Comparison of ENCODE assay signal across 8 cellular contexts in the genomic region with DNA sequence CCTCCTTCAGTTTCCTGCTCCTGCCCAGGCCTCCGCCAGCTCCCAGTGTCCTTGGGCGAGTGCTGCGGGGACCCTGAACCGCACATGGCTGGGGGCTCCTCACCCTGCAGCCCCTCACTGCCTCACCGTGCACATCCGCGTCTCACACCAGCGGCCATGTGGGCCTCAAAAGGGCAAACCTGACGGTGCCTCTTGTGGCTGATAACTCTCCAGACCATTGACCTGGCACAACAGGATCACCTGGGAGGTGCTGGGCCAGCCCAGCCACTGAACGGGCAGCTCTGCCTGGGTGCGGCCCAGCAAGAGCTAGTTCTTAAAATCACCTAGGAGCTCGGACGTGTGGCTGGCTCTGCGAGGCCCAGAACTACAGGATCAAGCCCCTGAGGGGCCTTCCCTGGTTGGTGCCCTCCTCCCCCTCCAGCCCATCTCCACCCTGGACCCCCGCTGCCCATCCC. TPM values are rescaled to one million over a fixed set of nuclear protein-coding genes. Genes with fewer than 3 reads are reported as not detected.
DNase-seq lines count a peak whose midpoint lies in the region; ATAC-seq, FAIRE-seq and TF ChIP-seq lines count a peak whose summit lies in the region.

No MANE protein-coding gene starts in this region.

- H3K18ac ChIP-seq in H1 (ENCODE audit: extremely low read depth, low read length): peak overlapping the region; percentile 78

- H3K79me2 ChIP-seq in H1 (ENCODE audit: control insufficient read depth in 1 of 2, insufficient read depth in 2 of 2, low read length in 2 of 2) (no peaks in the 10 kb centered on the region), Karpas-422 (ENCODE audit: low read length) (no peaks in the 10 kb centered on the region)

- ATAC-seq in RWPE2 (ENCODE audit: low read depth): no peak; the same call in 2 of the 3 replicates

- no peaks in the 10 kb centered on the region for H3K27me3 ChIP-seq in RWPE2 (ENCODE audit: insufficient read depth, poor library complexity, severe bottlenecking)
- 0 out of 7 replicates have a peak, but pooled peaks cover 0 to 2% (median 0%) of the 10 kb centered on the region in 4 experiments for H3K27me3 ChIP-seq in H1 (replicated peaks in 1 of 4; ENCODE audit: control insufficient read depth in 3 of 4, extremely low read depth in 1 of 4, insufficient read depth in 3 of 4, low read length in 3 of 4)
- H3K27me3 ChIP-seq in Karpas-422 (ENCODE audit: low read length): no peaks in the 10 kb centered on the region

- H2AK5ac ChIP-seq in H1 (ENCODE audit: low read depth, low read length): 0 out of 2 replicates have a peak overlapping the region, but pooled peaks have one; percentile 86

- H3K36me3 ChIP-seq in RWPE2 (ENCODE audit: low read depth) (no peaks in the 10 kb centered on the region), H1 (ENCODE audit: control insufficient read depth in 2 of 4, insufficient read depth in 4 of 4, low read length in 3 of 4) (no peaks in the 10 kb centered on the region), Karpas-422 (ENCODE audit: insufficient read depth, low read length) (no peaks in the 10 kb centered on the region)

- H3K27ac Mint-ChIP-seq in progenitor cell of endocrine pancreas: peak overlapping the region; percentile 99

- peak overlapping the region; percentile 93 for H2BK5ac ChIP-seq in H1 (ENCODE audit: low read depth, low read length)

- H3K27ac ChIP-seq in RWPE2 (ENCODE audit: poor library complexity, severe bottlenecking) (peak overlapping the region; percentile 48), H1 (ENCODE audit: low read depth, low read length) (no peak overlapping the region), Karpas-422 (ENCODE audit: low read length) (no peak overlapping the region)

- POLR2A ChIA-PET in H1 (lab: Charles Lee; ENCODE audit: partially characterized antibody): interaction anchor here (1.1 to 1.5 kb wide), 6 partner anchors 9 to 27 kb away, joined by 3 to 7 read pairs (median 4); partner anchors contain the start of gene BLOC1S4

- peak overlapping the region; percentile 65; the same call in 1 of the 2 replicates for H4K8ac ChIP-seq in H1 (ENCODE audit: extremely low read depth, insufficient read depth, low read length)

- no peak overlapping the region for H2AFZ ChIP-seq in H1 (ENCODE audit: low read length)
- no peak overlapping the region for H2AFZ ChIP-seq in Karpas-422 (ENCODE audit: low read length)

- H3K23me2 ChIP-seq in H1 (ENCODE audit: low read depth, low read length): no peaks in the 10 kb centered on the region; the same call in 1 of the 2 replicates

- H3K9me3 Mint-ChIP-seq in progenitor cell of endocrine pancreas (ENCODE audit: low read depth): no peaks in the 10 kb centered on the region

- H3K4me2 ChIP-seq in H1 (ENCODE audit: insufficient read depth in 1 of 2, low read depth in 2 of 2, low read length in 2 of 2): 0 out of 4 replicates have a peak overlapping the region, but pooled peaks of 1 of the 2 experiments have one; percentile 13
- H3K4me2 ChIP-seq in Karpas-422 (ENCODE audit: low read depth, low read length, poor library complexity, severe bottlenecking): no peak overlapping the region

- H3K4me3 Mint-ChIP-seq in progenitor cell of endocrine pancreas (ENCODE audit: low read depth): no peak overlapping the region

- peak; percentile 87 for DNase-seq in DMS53 (lab: John Stamatoyannopoulos, UW)
- no peak for DNase-seq in RWPE2 (ENCODE audit: low spot score)
- DNase-seq in H1 (ENCODE audit: low read depth in 1 of 2, low spot score in 2 of 2): peak in 1 of 2 experiments; percentile 53
- no peak for DNase-seq in progenitor cell of endocrine pancreas (ENCODE audit: low spot score, unreplicated experiment)
- DNase-seq in Karpas-422: no peak
- DNase-seq in stimulated activated CD4-positive, alpha-beta T cell treated with anti-CD3 and anti-CD28 coated beads, Interleukin-12 subunit alpha, Interleukin-12 subunit beta, amount 100 ng/mL, for 4 hours: no peak
- no peak for DNase-seq in activated CD4-positive, CD25-positive, alpha-beta regulatory T cell treated with anti-CD3 and anti-CD28 coated beads, Interleukin-2, amount 50 U/mL, for 72 hours
- no peak for DNase-seq in activated CD4-positive, CD25-positive, alpha-beta regulatory T cell (lab: John Stamatoyannopoulos, UW)

- H3K9ac ChIP-seq in H1 (replicated peaks in 1 of 4; ENCODE audit: extremely low read depth in 1 of 4, low read depth in 3 of 4, low read length in 3 of 4) (no peak overlapping the region; a peak in 2 of 7 replicates), Karpas-422 (ENCODE audit: low read length) (no peak overlapping the region)

- no peak overlapping the region for H3K14ac ChIP-seq in H1 (ENCODE audit: insufficient read length)

- WGBS in H1 (ENCODE audit: extremely low coverage in 1 of 2, insufficient coverage in 1 of 2, insufficient read length in 1 of 2, insufficient replicate concordance in 2 of 2, low coverage in 1 of 2, low lambda C conversion rate in 2 of 2, missing lambda C conversion rate in 1 of 2), 2 experiments: 85% methylated on average over 13 of the region's 15 CpGs; no CpG with 5 or more reads in 1 of the 2 experiments

- peak overlapping the region; percentile 95 for H2BK15ac ChIP-seq in H1 (ENCODE audit: low read length)

- peaks cover 39% of the 10 kb centered on the region for H3K4me1 Mint-ChIP-seq in progenitor cell of endocrine pancreas (ENCODE audit: low read depth)

- peaks cover 4% of the 10 kb centered on the region for H3K79me1 ChIP-seq in H1 (ENCODE audit: low read depth, low read length)

- peak overlapping the region; percentile 98 for H2BK12ac ChIP-seq in H1 (ENCODE audit: low read depth, low read length)

- H3K9me2 ChIP-seq in Karpas-422 (replicated peaks; ENCODE audit: insufficient read depth, low read length): no peaks in the 10 kb centered on the region

- H3K4me3 ChIP-seq in RWPE2 (ENCODE audit: severe bottlenecking) (no peak overlapping the region), H1 (ENCODE audit: extremely low read depth in 1 of 4, insufficient read depth in 2 of 4, low read depth in 3 of 4, low read length in 4 of 4) (no peak overlapping the region), Karpas-422 (ENCODE audit: low read length) (no peak overlapping the region)

- peak overlapping the region; percentile 92 for H4K91ac ChIP-seq in H1 (replicated peaks; ENCODE audit: insufficient read length, low read length)

- H3K4me1 ChIP-seq in RWPE2 (ENCODE audit: insufficient read depth, poor library complexity, severe bottlenecking) (peaks cover 14% of the 10 kb centered on the region), H1 (replicated peaks in 1 of 4; ENCODE audit: control insufficient read depth in 3 of 4, insufficient read depth in 4 of 4, low read length in 3 of 4) (peaks cover 0 to 20% (median 16%) of the 10 kb centered on the region in 4 experiments; a peak in 6 of 7 replicates), Karpas-422 (ENCODE audit: low read length) (no peaks in the 10 kb centered on the region)

- H3K9me3 ChIP-seq in RWPE2 (ENCODE audit: severe bottlenecking): no peaks in the 10 kb centered on the region
- H3K9me3 ChIP-seq in H1 (ENCODE audit: insufficient read depth in 2 of 2, low read depth in 1 of 2, low read length in 1 of 2): peaks cover 0 to 4% of the 10 kb centered on the region in 2 experiments; a peak in 2 of 4 replicates
- no peaks in the 10 kb centered on the region for H3K9me3 ChIP-seq in Karpas-422 (ENCODE audit: low read length)

- peak overlapping the region; percentile 80 for H2BK20ac ChIP-seq in H1 (ENCODE audit: low read length)

- TF ChIP-seq CTCF in RWPE2 (IDR thresholded peaks at IDR 0.05; ENCODE audit: poor library complexity, severe bottlenecking) (no peak), H1 (IDR thresholded peaks at IDR 0.05; ENCODE audit: control extremely low read depth in 1 of 3, insufficient read depth in 1 of 3, low read depth in 1 of 3, low read length in 3 of 3) (no peak), progenitor cell of endocrine pancreas (IDR thresholded peaks at IDR 0.05; ENCODE audit: unreplicated experiment) (no peak)

- no peak for FAIRE-seq in H1 (lab: Jason Lieb, UNC)

- no peak for TF ChIP-seq POLR2A in H1 (IDR thresholded peaks at IDR 0.05; ENCODE audit: control extremely low read depth in 1 of 2, low read depth in 2 of 2, low read length in 2 of 2)

- H4K5ac ChIP-seq in H1 (ENCODE audit: insufficient read length, low read depth, low read length): no peak overlapping the region

- H3K36me3 Mint-ChIP-seq in progenitor cell of endocrine pancreas (ENCODE audit: insufficient read depth): peaks cover 2% of the 10 kb centered on the region

- no peak for TF ChIP-seq EP300 in H1 (IDR thresholded peaks at IDR 0.05; ENCODE audit: borderline replicate concordance in 1 of 2, low read depth in 2 of 2, low read length in 2 of 2)

- H3K23ac ChIP-seq in H1 (ENCODE audit: insufficient read length): no peak overlapping the region

- H4K20me1 ChIP-seq in H1 (replicated peaks in 1 of 2; ENCODE audit: control insufficient read depth in 1 of 2, insufficient read depth in 2 of 2, low read length in 2 of 2): peaks cover 0 to 2% of the 10 kb centered on the region in 2 experiments
- H4K20me1 ChIP-seq in Karpas-422 (ENCODE audit: insufficient read depth, low read depth, low read length): no peaks in the 10 kb centered on the region

- peak overlapping the region; percentile 18 for H2BK120ac ChIP-seq in H1 (replicated peaks; ENCODE audit: low read depth, low read length)

- no peaks in the 10 kb centered on the region for H3K27me3 Mint-ChIP-seq in progenitor cell of endocrine pancreas

- peak overlapping the region; percentile 65 for H3K4ac ChIP-seq in H1 (replicated peaks; ENCODE audit: insufficient read length, low read depth, low read length)

- CTCF ChIA-PET in H1 (lab: Charles Lee; ENCODE audit: partially characterized antibody): interaction anchor here (0.8 to 6.6 kb wide), 10 partner anchors 9 to 468 kb away, joined by 3 to 59 read pairs (median 4); partner anchors contain the start of gene BLOC1S4

- no peak overlapping the region for H3K56ac ChIP-seq in H1 (replicated peaks; ENCODE audit: insufficient read length, low read depth, low read length)

- TF ChIP-seq RAD21 in H1 (IDR thresholded peaks at IDR 0.05 in 1 of 2, conservative IDR thresholded peaks at IDR 0.05 in 1 of 2; ENCODE audit: low read depth in 2 of 2, low read length in 2 of 2): no peak

RNA-seq across cellular contexts. Expression of gene S100P, which starts 4.1 kb away (rescaled TPM):
- total RNA-seq in H1 (2021; fragmentation: NEBNext Ultra II Directional; extraction: Animal tissue kit (Norgen Biotek cat#: 25700)): not detected in 2 replicates
- not detected in 2 replicates for polyA plus RNA-seq in H1 (2011; rRNA removed)
- polyA plus RNA-seq in H1 (2011; cell fraction: cytosol; rRNA removed): not detected
- 0.14 TPM for polyA plus RNA-seq in H1 (2011; cell fraction: nucleus; rRNA removed)
- 0.58 TPM in 1 of 4 replicates, not detected in the others for polyA plus RNA-seq in H1 (2012, experiment 1 of 2)
- polyA plus RNA-seq in H1 (2012, experiment 2 of 2): not detected
- not detected for polyA plus RNA-seq in H1 (2013, experiment 1 of 2)
- not detected for polyA plus RNA-seq in H1 (2013, experiment 2 of 2)
- not detected in 2 replicates for polyA minus RNA-seq in H1 (2011; rRNA and poly(A)+ RNA removed)
- 12.6 TPM for polyA minus RNA-seq in H1 (2011; cell fraction: cytosol; rRNA and poly(A)+ RNA removed)
- 5.8 TPM for polyA minus RNA-seq in H1 (2011; cell fraction: nucleus; rRNA and poly(A)+ RNA removed)
- 1.3 and 3.5 TPM in 2 replicates for total RNA-seq in progenitor cell of endocrine pancreas
- not detected in 2 replicates for total RNA-seq in Karpas-422 (2014; rRNA removed; shearing (Covaris generic); ENCODE audit: low replicate concordance)

RNA-seq across cellular contexts. Expression of gene MRFAP1L1, which starts 20.1 kb away (rescaled TPM):
- 54.3 TPM in 2 replicates for total RNA-seq in H1 (2021; fragmentation: NEBNext Ultra II Directional; extraction: Animal tissue kit (Norgen Biotek cat#: 25700))
- polyA plus RNA-seq in H1 (2011; rRNA removed): 21.3 and 26.8 TPM in 2 replicates
- 74.6 TPM for polyA plus RNA-seq in H1 (2011; cell fraction: cytosol; rRNA removed)
- 16.7 TPM for polyA plus RNA-seq in H1 (2011; cell fraction: nucleus; rRNA removed)
- 53.6 to 74.9 TPM (median 57.3 TPM) in 4 replicates for polyA plus RNA-seq in H1 (2012, experiment 1 of 2)
- polyA plus RNA-seq in H1 (2012, experiment 2 of 2): 9.4 TPM
- 38.8 TPM for polyA plus RNA-seq in H1 (2013, experiment 1 of 2)
- polyA plus RNA-seq in H1 (2013, experiment 2 of 2): 41.0 TPM
- 9.8 and 12.3 TPM in 2 replicates for polyA minus RNA-seq in H1 (2011; rRNA and poly(A)+ RNA removed)
- 15.9 TPM for polyA minus RNA-seq in H1 (2011; cell fraction: cytosol; rRNA and poly(A)+ RNA removed)
- polyA minus RNA-seq in H1 (2011; cell fraction: nucleus; rRNA and poly(A)+ RNA removed): 11.4 TPM
- 64.9 and 69.3 TPM in 2 replicates for total RNA-seq in progenitor cell of endocrine pancreas
- 41.9 and 62.3 TPM in 2 replicates for total RNA-seq in Karpas-422 (2014; rRNA removed; shearing (Covaris generic); ENCODE audit: low replicate concordance)

RNA-seq across cellular contexts. Expression of gene BLOC1S4, which starts 26.4 kb away (rescaled TPM):
- 19.1 and 20.5 TPM in 2 replicates for total RNA-seq in H1 (2021; fragmentation: NEBNext Ultra II Directional; extraction: Animal tissue kit (Norgen Biotek cat#: 25700))
- 26.6 and 27.8 TPM in 2 replicates for polyA plus RNA-seq in H1 (2011; rRNA removed)
- polyA plus RNA-seq in H1 (2011; cell fraction: cytosol; rRNA removed): 29.7 TPM
- 12.4 TPM for polyA plus RNA-seq in H1 (2011; cell fraction: nucleus; rRNA removed)
- polyA plus RNA-seq in H1 (2012, experiment 1 of 2): 13.3 to 16.7 TPM (median 16.1 TPM) in 4 replicates
- 17.3 TPM for polyA plus RNA-seq in H1 (2012, experiment 2 of 2)
- 16.3 TPM for polyA plus RNA-seq in H1 (2013, experiment 1 of 2)
- 15.6 TPM for polyA plus RNA-seq in H1 (2013, experiment 2 of 2)
- 4.3 and 5.2 TPM in 2 replicates for polyA minus RNA-seq in H1 (2011; rRNA and poly(A)+ RNA removed)
- polyA minus RNA-seq in H1 (2011; cell fraction: cytosol; rRNA and poly(A)+ RNA removed): 11.3 TPM
- polyA minus RNA-seq in H1 (2011; cell fraction: nucleus; rRNA and poly(A)+ RNA removed): 9.9 TPM
- 18.8 and 20.0 TPM in 2 replicates for total RNA-seq in progenitor cell of endocrine pancreas
- total RNA-seq in Karpas-422 (2014; rRNA removed; shearing (Covaris generic); ENCODE audit: low replicate concordance): 13.9 and 29.1 TPM in 2 replicates

RNA-seq across cellular contexts. Expression of gene MRFAP1, which starts 49.0 kb away (rescaled TPM):
- 307 and 313 TPM in 2 replicates for total RNA-seq in H1 (2021; fragmentation: NEBNext Ultra II Directional; extraction: Animal tissue kit (Norgen Biotek cat#: 25700))
- 108 and 156 TPM in 2 replicates for polyA plus RNA-seq in H1 (2011; rRNA removed)
- polyA plus RNA-seq in H1 (2011; cell fraction: cytosol; rRNA removed): 229 TPM
- polyA plus RNA-seq in H1 (2011; cell fraction: nucleus; rRNA removed): 155 TPM
- 320 to 373 TPM (median 340 TPM) in 4 replicates for polyA plus RNA-seq in H1 (2012, experiment 1 of 2)
- 100 TPM for polyA plus RNA-seq in H1 (2012, experiment 2 of 2)
- 204 TPM for polyA plus RNA-seq in H1 (2013, experiment 1 of 2)
- 222 TPM for polyA plus RNA-seq in H1 (2013, experiment 2 of 2)
- polyA minus RNA-seq in H1 (2011; rRNA and poly(A)+ RNA removed): 24.7 and 28.8 TPM in 2 replicates
- polyA minus RNA-seq in H1 (2011; cell fraction: cytosol; rRNA and poly(A)+ RNA removed): 67.1 TPM
- 29.4 TPM for polyA minus RNA-seq in H1 (2011; cell fraction: nucleus; rRNA and poly(A)+ RNA removed)
- total RNA-seq in progenitor cell of endocrine pancreas: 223 and 225 TPM in 2 replicates
- 28.8 and 50.7 TPM in 2 replicates for total RNA-seq in Karpas-422 (2014; rRNA removed; shearing (Covaris generic); ENCODE audit: low replicate concordance)
